Comparison of ENCODE assay signal across 11 cellular contexts in the genomic region with DNA sequence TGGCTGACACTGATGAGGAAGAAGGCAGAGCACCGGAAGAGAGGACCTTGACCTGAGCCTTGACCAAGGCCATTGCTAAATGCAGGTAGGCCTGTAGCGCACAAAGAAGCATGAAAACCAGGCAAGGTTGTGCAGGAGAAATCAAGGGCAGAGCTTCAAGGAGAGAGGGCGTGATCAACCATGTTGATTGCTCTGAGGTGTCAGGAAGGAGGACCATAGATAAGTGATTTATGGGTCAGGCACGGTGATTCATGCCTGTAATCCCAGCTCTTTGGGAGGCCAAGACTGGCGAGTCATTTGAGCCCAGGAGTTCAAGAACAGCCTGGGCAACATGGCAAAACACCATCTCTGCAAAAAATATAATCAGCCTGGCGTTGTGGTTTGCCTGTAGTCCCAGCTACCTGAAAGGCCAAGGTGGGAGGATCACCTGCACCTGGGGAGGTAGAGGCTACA. TPM values are rescaled to one million over a fixed set of nuclear protein-coding genes. Genes with fewer than 3 reads are reported as not detected.
DNase-seq lines count a peak whose midpoint lies in the region; ATAC-seq, FAIRE-seq and TF ChIP-seq lines count a peak whose summit lies in the region.
"Had no signal": no experiment of that assay in that cellular context is flagged by ENCODE, and none has a peak within 500 bp of the region (broad histone marks: within the 10 kb centered on the region; RNA-seq: fewer than 3 reads in every experiment).

No MANE protein-coding gene starts in this region.

- peaks cover 89% of the 10 kb centered on the region for H3K4me1 Mint-ChIP-seq in endothelial cell (ENCODE audit: unreplicated experiment)

- H3K9me3 ChIP-seq in psoas muscle: no peaks in the 10 kb centered on the region
- H3K9me3 ChIP-seq in neuronal stem cell (replicated peaks in 1 of 2; ENCODE audit: control insufficient read depth in 2 of 2, insufficient read depth in 1 of 2, low read depth in 1 of 2, low read length in 2 of 2): no peaks in the 10 kb centered on the region
- H3K9me3 ChIP-seq: tibial artery had no signal

- peak; percentile 66 for FAIRE-seq in RCC 7860 (lab: Jason Lieb, UNC)

- no peak overlapping the region for H3K4me2 ChIP-seq in neuronal stem cell (ENCODE audit: insufficient read depth, low read length, poor library complexity, severe bottlenecking)

- no peak overlapping the region for H4K91ac ChIP-seq in neuronal stem cell (ENCODE audit: low read depth, low read length, poor library complexity)

- peaks cover 18% of the 10 kb centered on the region for H3K27me3 Mint-ChIP-seq in endothelial cell (ENCODE audit: unreplicated experiment)

- H3K4ac ChIP-seq in neuronal stem cell (ENCODE audit: low read length): no peak overlapping the region

- H3K36me3 ChIP-seq in psoas muscle (ENCODE audit: insufficient read depth in 1 of 2, low read depth in 1 of 2) (no peaks in the 10 kb centered on the region), neuronal stem cell (replicated peaks in 1 of 2; ENCODE audit: control insufficient read depth in 2 of 2, insufficient read depth in 2 of 2, low read length in 2 of 2) (peaks cover 7 to 95% of the 10 kb centered on the region in 2 donors)
- H3K36me3 ChIP-seq: tibial artery had no signal

- H3K4me3 ChIP-seq in psoas muscle (no peak overlapping the region), neuronal stem cell (ENCODE audit: low read length in 2 of 2) (no peak overlapping the region)
- H3K4me3 ChIP-seq: tibial artery had no signal

- H4K8ac ChIP-seq in neuronal stem cell (ENCODE audit: low read depth, low read length): no peak overlapping the region

- peak in 2 of 4 donors; percentile 47 to 53 for ATAC-seq in psoas muscle
- ATAC-seq in HG03571 (IDR thresholded peaks at IDR 0.05; ENCODE audit: unreplicated experiment): no peak

- no peak overlapping the region for H3K14ac ChIP-seq in neuronal stem cell (ENCODE audit: low read length)

- H3K27ac Mint-ChIP-seq in endothelial cell (ENCODE audit: unreplicated experiment): peak overlapping the region; percentile 97

- WGBS in psoas muscle, 3 donors: 62 to 65% (median 65%) methylated on average over 6 of the region's 6 CpGs
- WGBS in neuronal stem cell (ENCODE audit: extremely low coverage in 2 of 2, insufficient read length in 2 of 2, insufficient replicate concordance in 1 of 2), 2 donors: no CpG with 5 or more reads among the region's 6 CpGs

- H3K36me3 Mint-ChIP-seq in endothelial cell (ENCODE audit: low read depth, unreplicated experiment): peaks cover 46% of the 10 kb centered on the region

- no peak overlapping the region for H2AK5ac ChIP-seq in neuronal stem cell (ENCODE audit: low read depth, low read length)

- no peak overlapping the region for H2BK120ac ChIP-seq in neuronal stem cell (ENCODE audit: low read depth, low read length)

- H3K4me1 ChIP-seq in psoas muscle (peaks cover 90% of the 10 kb centered on the region), neuronal stem cell (ENCODE audit: control insufficient read depth in 2 of 2, insufficient read depth in 1 of 2, low read depth in 1 of 2, low read length in 2 of 2) (no peaks in the 10 kb centered on the region)

- H3K27ac ChIP-seq in psoas muscle (peak overlapping the region; percentile 76), neuronal stem cell (replicated peaks; ENCODE audit: low read length) (no peak overlapping the region)
- H3K27ac ChIP-seq: 22Rv1, tibial artery had no signal

- no peak overlapping the region for H2BK12ac ChIP-seq in neuronal stem cell (ENCODE audit: low read length)

- H3K18ac ChIP-seq in neuronal stem cell (ENCODE audit: low read length): no peak overlapping the region

- no peak overlapping the region for H2BK5ac ChIP-seq in neuronal stem cell (ENCODE audit: low read length)

- intact Hi-C loops in psoas muscle (cut with DNase I): no loop called here

- no peaks in the 10 kb centered on the region for H3K9me3 Mint-ChIP-seq in endothelial cell (ENCODE audit: unreplicated experiment)

- no peak overlapping the region for H3K23ac ChIP-seq in neuronal stem cell (ENCODE audit: low read depth, low read length, poor library complexity)

- H3K4me3 Mint-ChIP-seq in endothelial cell (ENCODE audit: unreplicated experiment): peak overlapping the region; percentile 57

- DNase-seq in DMS53 (lab: John Stamatoyannopoulos, UW) (peak; percentile 25), DMS53 treated with DMSO at 0.1 percent for 48 hours (lab: John Stamatoyannopoulos, UW; ENCODE audit: unreplicated experiment) (no peak), RCC 7860 (ENCODE audit: low spot score) (peak; percentile 74), endothelial cell (ENCODE audit: low spot score) (no peak), psoas muscle (peak; percentile 13 to 26), NCI-H2029 (lab: John Stamatoyannopoulos, UW) (no peak), neuronal stem cell (ENCODE audit: low spot score) (no peak)
- DNase-seq: activated gamma-delta T cell treated with Interleukin-2 at 50 U/mL for 16 hours, tibial artery had no signal

- H3K27me3 ChIP-seq in psoas muscle (ENCODE audit: insufficient read depth in 3 of 3, low read length in 2 of 3) (no peaks in the 10 kb centered on the region), neuronal stem cell (ENCODE audit: control insufficient read depth in 3 of 3, insufficient read depth in 3 of 3, low read depth in 1 of 3, low read length in 3 of 3) (no peaks in the 10 kb centered on the region)
- H3K27me3 ChIP-seq: tibial artery had no signal

- no peak overlapping the region for H2AFZ ChIP-seq in neuronal stem cell (ENCODE audit: low read length)

- TF ChIP-seq CTCF in endothelial cell (IDR thresholded peaks at IDR 0.05; ENCODE audit: unreplicated experiment) (no peak), psoas muscle (IDR thresholded peaks at IDR 0.05) (no peak)

- H3K79me1 ChIP-seq in neuronal stem cell (ENCODE audit: low read depth, low read length): peaks cover 27% of the 10 kb centered on the region

- H2BK15ac ChIP-seq in neuronal stem cell (ENCODE audit: low read length): no peak overlapping the region

- no peak overlapping the region for H3K9ac ChIP-seq in neuronal stem cell (ENCODE audit: low read depth, low read length, poor library complexity)

RNA-seq across cellular contexts. Expression of a gene that starts 12.4 kb away (rescaled TPM):
- total RNA-seq in endothelial cell (ENCODE audit: unreplicated experiment): 456 TPM
- total RNA-seq in psoas muscle: 10 to 100 TPM; 21.7 to 43.1 (median 28.0) TPM
- polyA plus RNA-seq in psoas muscle: 10 to 100 TPM; 16.0 to 26.0 (median 19.7) TPM
- polyA plus RNA-seq in neuronal stem cell (2013, experiment 1 of 2): 138 TPM
- 134 TPM for polyA plus RNA-seq in neuronal stem cell (2013, experiment 2 of 2)

Comparison
In these comparisons a context has a peak if more than half of its experiments do, and no peak if none do; other contexts are left out.
1. DNase-seq: peak in DMS53 (single experiment), RCC 7860 (single experiment) and psoas muscle (2 of 2); none in DMS53 treated with DMSO at 0.1 percent for 48 hours (single experiment), endothelial cell (single experiment), NCI-H2029 (single experiment) and neuronal stem cell (single experiment).
2. RNA of a gene that starts 12.4 kb away (total RNA-seq): 456 TPM in endothelial cell (single experiment); 21.7 to 43.1 TPM in psoas muscle; every median in the first group is over 10 times any median in the second.